In the genomic region with DNA sequence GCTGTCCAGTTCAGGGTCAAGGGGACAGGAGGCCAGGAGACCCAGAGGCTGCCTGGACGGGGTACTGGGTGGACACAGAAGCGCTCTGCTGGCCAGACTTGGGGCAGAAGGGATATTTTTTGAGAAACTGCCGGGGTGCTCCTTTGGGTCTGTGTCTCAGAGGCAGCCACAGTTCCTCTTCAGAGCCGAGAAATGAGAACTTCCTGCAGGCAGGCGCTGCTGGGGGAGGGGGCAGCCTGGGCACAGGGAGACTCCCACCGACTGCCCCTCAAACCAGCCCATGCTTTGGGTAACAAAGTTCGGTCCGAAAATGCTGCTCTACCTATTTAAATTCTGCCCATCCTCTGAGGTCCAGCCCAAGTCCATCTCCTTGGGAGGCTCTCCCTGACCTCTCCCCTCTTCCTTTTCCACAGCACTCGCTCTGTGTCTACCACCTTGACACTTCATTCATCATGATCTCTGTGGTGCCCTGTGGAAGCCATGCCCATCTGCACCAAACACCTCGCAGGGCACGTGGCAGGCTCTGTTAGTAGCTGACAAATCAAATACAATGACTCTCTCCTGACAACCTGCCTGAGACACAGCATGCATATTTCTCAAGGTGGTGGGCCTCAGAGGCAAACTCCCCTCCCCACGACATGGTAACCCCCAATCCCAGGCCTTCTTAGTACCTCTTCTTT, we compare ENCODE assay signal across 10 cellular contexts. TPM values are rescaled to one million over a fixed set of nuclear protein-coding genes. Genes with fewer than 3 reads are reported as not detected.
DNase-seq lines count a peak whose midpoint lies in the region; ATAC-seq and TF ChIP-seq lines count a peak whose summit lies in the region.
"Had no signal": no experiment of that assay in that cellular context is flagged by ENCODE, and none has a peak within 500 bp of the region (broad histone marks: within the 10 kb centered on the region; RNA-seq: fewer than 3 reads in every experiment).

No MANE protein-coding gene starts in this region.

- H3K79me2 ChIP-seq in PC-9 (ENCODE audit: low read depth): peaks cover 29% of the 10 kb centered on the region

- no peak overlapping the region for H2AFZ ChIP-seq in PC-9

- intact Hi-C loops in PC-9 (cut with micrococcal nuclease; ENCODE audit: unreplicated experiment): no loop called here

- peaks cover 27% of the 10 kb centered on the region for H4K20me1 ChIP-seq in PC-9 (ENCODE audit: insufficient read depth)

- H3K27me3 ChIP-seq in PC-9 (ENCODE audit: insufficient read depth, low read depth): no peaks in the 10 kb centered on the region
- H3K27me3 ChIP-seq: brain microvascular endothelial cell had no signal

- CTCF ChIA-PET in PC-9 (lab: Charles Lee): interaction anchor here (0.6 kb wide), 1 partner anchor 861 kb away, joined by 3 read pairs; no protein-coding TSS in a partner anchor

- H3K4me1 Mint-ChIP-seq in glutamatergic neuron (ENCODE audit: low read depth, unreplicated experiment): peaks cover 33% of the 10 kb centered on the region
- peaks cover 100% of the 10 kb centered on the region for H3K4me1 Mint-ChIP-seq in stimulated activated naive CD8-positive, alpha-beta T cell treated with anti-CD3 and anti-CD28 coated beads, Interleukin-15, amount 100 ng/mL, for 72 hours

- BruUV-seq in PC-9 (replicated peaks; lab: Mats Ljungman, UMichigan): no TSS peak

- POLR2A ChIA-PET in PC-9 (lab: Charles Lee; ENCODE audit: unreplicated experiment): no interaction called here

- peaks cover 11% of the 10 kb centered on the region for H3K27me3 Mint-ChIP-seq in glutamatergic neuron (ENCODE audit: unreplicated experiment)
- H3K27me3 Mint-ChIP-seq in stimulated activated naive CD8-positive, alpha-beta T cell treated with anti-CD3 and anti-CD28 coated beads, Interleukin-15, amount 100 ng/mL, for 72 hours: no peaks in the 10 kb centered on the region

- no peak for ATAC-seq in stimulated activated naive CD8-positive, alpha-beta T cell treated with anti-CD3 and anti-CD28 coated beads, Interleukin-15, amount 100 ng/mL, for 72 hours

- H3K27ac Mint-ChIP-seq in glutamatergic neuron (ENCODE audit: unreplicated experiment): peak overlapping the region; percentile 41
- H3K27ac Mint-ChIP-seq in stimulated activated naive CD8-positive, alpha-beta T cell treated with anti-CD3 and anti-CD28 coated beads, Interleukin-15, amount 100 ng/mL, for 72 hours: peak overlapping the region; percentile 89 to 93

- no peaks in the 10 kb centered on the region for H3K36me3 ChIP-seq in PC-9 (ENCODE audit: low read depth)

- H3K9me2 ChIP-seq in PC-9 (ENCODE audit: insufficient read depth): no peaks in the 10 kb centered on the region

- H3K9me3 Mint-ChIP-seq in glutamatergic neuron (ENCODE audit: unreplicated experiment): peaks cover 7% of the 10 kb centered on the region
- no peaks in the 10 kb centered on the region for H3K9me3 Mint-ChIP-seq in stimulated activated naive CD8-positive, alpha-beta T cell treated with anti-CD3 and anti-CD28 coated beads, Interleukin-15, amount 100 ng/mL, for 72 hours

- DNase-seq in SKM-1 treated with dmso at 0.1 percent for 144 hours (lab: John Stamatoyannopoulos, UW; ENCODE audit: unreplicated experiment) (peak; percentile 5), SKM-1 (lab: John Stamatoyannopoulos, UW; ENCODE audit: unreplicated experiment) (no peak), UCSD-AML1 (lab: John Stamatoyannopoulos, UW; ENCODE audit: unreplicated experiment) (peak; percentile 44), glutamatergic neuron (no peak), NCI-H146 (lab: John Stamatoyannopoulos, UW) (no peak), PC-9 (no peak)
- no peak for DNase-seq in stimulated activated naive CD8-positive, alpha-beta T cell treated with anti-CD3 and anti-CD28 coated beads, Interleukin-15, amount 100 ng/mL, for 72 hours
- no peak for DNase-seq in stimulated activated naive CD4-positive, alpha-beta T cell (lab: John Stamatoyannopoulos, UW)
- DNase-seq: brain microvascular endothelial cell, head of caudate nucleus had no signal

- TF ChIP-seq CTCF in glutamatergic neuron (IDR thresholded peaks at IDR 0.05; ENCODE audit: partially characterized antibody, unreplicated experiment): no peak
- TF ChIP-seq CTCF in PC-9 (conservative IDR thresholded peaks at IDR 0.05): no peak

- H3K4me3 Mint-ChIP-seq in glutamatergic neuron (ENCODE audit: unreplicated experiment): peak overlapping the region; percentile 30
- peak overlapping the region; percentile 78 to 80 for H3K4me3 Mint-ChIP-seq in stimulated activated naive CD8-positive, alpha-beta T cell treated with anti-CD3 and anti-CD28 coated beads, Interleukin-15, amount 100 ng/mL, for 72 hours

- H3K4me2 ChIP-seq in PC-9: no peak overlapping the region

- H3F3A ChIP-seq in PC-9 (ENCODE audit: insufficient read depth, low read depth): no peaks in the 10 kb centered on the region

- H3K4me3 ChIP-seq in PC-9: no peak overlapping the region

- no peaks in the 10 kb centered on the region for H3K36me3 Mint-ChIP-seq in glutamatergic neuron (ENCODE audit: unreplicated experiment)

- no peak overlapping the region for H3K27ac ChIP-seq in PC-9
- H3K27ac ChIP-seq: brain microvascular endothelial cell had no signal

- no peaks in the 10 kb centered on the region for H3K4me1 ChIP-seq in PC-9 (replicated peaks; ENCODE audit: insufficient read depth)

- H3K9me3 ChIP-seq in PC-9 (ENCODE audit: insufficient read depth, low read depth): no peaks in the 10 kb centered on the region

RNA-seq across cellular contexts. Expression of gene HDAC7, which starts 16.4 kb away (rescaled TPM):
- 67.9 TPM for total RNA-seq in glutamatergic neuron (ENCODE audit: unreplicated experiment)
- total RNA-seq in PC-9 (2021): 106 and 114 TPM in 2 replicates

RNA-seq across cellular contexts. Expression of gene SLC48A1, which starts 30.3 kb away (rescaled TPM):
- total RNA-seq in glutamatergic neuron (ENCODE audit: unreplicated experiment): 15.7 TPM
- 76.4 and 108 TPM in 2 replicates for total RNA-seq in PC-9 (2021)

RNA-seq across cellular contexts. Expression of gene RAPGEF3, which starts 44.7 kb away (rescaled TPM):
- total RNA-seq in glutamatergic neuron (ENCODE audit: unreplicated experiment) (0.81 TPM), PC-9 (2021) (4.1 and 5.7 TPM in 2 replicates)

Comparison
In these comparisons a context has a peak if more than half of its experiments do, and no peak if none do; other contexts are left out.
1. DNase-seq: peak in SKM-1 treated with dmso at 0.1 percent for 144 hours (single experiment) and UCSD-AML1 (single experiment); none in SKM-1 (single experiment), glutamatergic neuron (single experiment), stimulated activated naive CD8-positive, alpha-beta T cell treated with anti-CD3 and anti-CD28 coated beads, Interleukin-15, amount 100 ng/mL, for 72 hours (0 of 2), stimulated activated naive CD4-positive, alpha-beta T cell (0 of 6), NCI-H146 (single experiment) and PC-9 (0 of 2).